18 cellular contexts compared by ENCODE assay signal in the genomic region with DNA sequence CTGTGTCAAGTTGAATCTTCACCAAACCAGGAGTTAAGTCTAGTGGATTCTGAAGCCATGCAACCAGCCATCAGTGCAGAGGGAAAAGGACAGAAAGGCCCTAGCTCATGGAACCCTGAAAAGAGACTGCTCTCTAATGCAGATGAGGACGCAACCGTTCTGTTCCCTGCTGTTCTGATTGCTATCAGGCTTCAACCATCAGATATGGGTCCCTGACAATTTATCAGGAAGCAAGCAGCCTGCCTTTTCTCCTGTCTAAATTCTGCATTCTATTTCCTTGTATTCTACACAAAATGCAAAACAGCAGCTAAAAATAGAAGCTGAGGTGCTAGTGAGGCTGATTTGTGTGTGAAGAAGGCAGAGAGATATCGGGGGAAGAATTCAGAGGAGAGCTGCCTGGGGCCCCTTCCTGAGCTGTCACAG.
DNase-seq lines count a peak whose midpoint lies in the region; ATAC-seq and TF ChIP-seq lines count a peak whose summit lies in the region.
"Had no signal": no experiment of that assay in that cellular context is flagged by ENCODE, and none has a peak within 500 bp of the region (broad histone marks: within the 10 kb centered on the region; RNA-seq: fewer than 3 reads in every experiment).

No MANE protein-coding gene starts in this region.

- H3K9me3 Mint-ChIP-seq in endodermal cell = no peaks in the 10 kb centered on the region
- no peaks in the 10 kb centered on the region for H3K9me3 Mint-ChIP-seq in stimulated activated memory B cell treated with anti-CD40 and anti-IgM and Interleukin-4, amounts not matched to agents 10 μg/mL and 1 μg/mL and 100 μg/mL, for 72 hours
- no peaks in the 10 kb centered on the region for H3K9me3 Mint-ChIP-seq in HFFc6
- H3K9me3 Mint-ChIP-seq: activated CD4-positive, alpha-beta T cell treated with anti-CD3 and anti-CD28 coated beads, Interleukin-2, amount 10 ng/mL, durations not matched to agents 24 days and 14 days; activated T-cell treated with anti-CD3 and anti-CD28 coated beads, Interleukin-2, amount 50 U/mL, for 24 hours; mesothelial cell of epicardium; T-helper 1 cell treated with Interleukin-12 subunit alpha and Interleukin-12 subunit beta and Interleukin-4 antibody, amounts not matched to agents 30 μg/mL and 1 μg/mL, for 36 hours had no signal

- no peak overlapping the region for H3K9ac ChIP-seq in endodermal cell (ENCODE audit: extremely low read depth, low read length, poor library complexity, severe bottlenecking)

- TF ChIP-seq CTCF in PC-9 (conservative IDR thresholded peaks at IDR 0.05) (no peak), endodermal cell (conservative IDR thresholded peaks at IDR 0.05) (no peak), HFFc6 (IDR thresholded peaks at IDR 0.05) (no peak)

- peaks cover 47% of the 10 kb centered on the region; the same call in 1 of the 2 replicates for H3F3A ChIP-seq in PC-9 (ENCODE audit: insufficient read depth, low read depth)

- H4K20me1 ChIP-seq in PC-9 (ENCODE audit: insufficient read depth) = no peaks in the 10 kb centered on the region

- no peaks in the 10 kb centered on the region for H3K27me3 ChIP-seq in PC-9 (ENCODE audit: insufficient read depth, low read depth)
- H3K27me3 ChIP-seq in endodermal cell (ENCODE audit: control insufficient read depth, insufficient read depth, low read length, poor library complexity, severe bottlenecking) = no peaks in the 10 kb centered on the region
- H3K27me3 ChIP-seq: esophagus muscularis mucosa had no signal

- H3K36me3 ChIP-seq in PC-9 (ENCODE audit: low read depth) (no peaks in the 10 kb centered on the region), endodermal cell (ENCODE audit: control insufficient read depth, insufficient read depth, low read length) (no peaks in the 10 kb centered on the region)
- H3K36me3 ChIP-seq: esophagus muscularis mucosa had no signal

- H3K9me2 ChIP-seq in PC-9 (ENCODE audit: insufficient read depth) = no peaks in the 10 kb centered on the region; the same call in 1 of the 2 replicates

- CTCF ChIA-PET in PC-9 (lab: Charles Lee) = no interaction called here

- H3K9me3 ChIP-seq in PC-9 (ENCODE audit: insufficient read depth, low read depth) = no peaks in the 10 kb centered on the region
- H3K9me3 ChIP-seq in endodermal cell (ENCODE audit: control insufficient read depth, low read length) = no peaks in the 10 kb centered on the region
- H3K9me3 ChIP-seq: esophagus muscularis mucosa had no signal

- intact Hi-C loops in PC-9 (cut with micrococcal nuclease; ENCODE audit: unreplicated experiment) = no loop called here

- no peak overlapping the region for H2AFZ ChIP-seq in PC-9

- DNase-seq in PC-9 (no peak), endodermal cell (no peak), NCI-H1105 (lab: John Stamatoyannopoulos, UW) (no peak), middle frontal gyrus (ENCODE audit: extremely low spot score, low spot score) (no peak), HFFc6 (no peak)
- DNase-seq: activated CD4-positive, alpha-beta T cell treated with anti-CD3 and anti-CD28 coated beads, Interleukin-2, amount 10 ng/mL, durations not matched to agents 24 days and 14 days; activated T-cell treated with anti-CD3 and anti-CD28 coated beads, Interleukin-2, amount 50 U/mL, for 24 hours; EL; NCI-H187 treated with DMSO at 0.1 percent for 48 hours; NCI-H510A treated with DMSO at 0.1 percent for 48 hours; posterior cingulate gyrus; stimulated activated naive CD4-positive, alpha-beta T cell treated with Interleukin-2 at 50 U/mL for 16 hours had no signal

- ATAC-seq in HG03432 (IDR thresholded peaks at IDR 0.05; ENCODE audit: unreplicated experiment) = peak; percentile 44
- no peak for ATAC-seq in stimulated activated memory B cell treated with anti-CD40 and anti-IgM and Interleukin-4, amounts not matched to agents 10 μg/mL and 1 μg/mL and 100 μg/mL, for 72 hours

- H3K79me2 ChIP-seq in PC-9 (ENCODE audit: low read depth) = no peaks in the 10 kb centered on the region

- H3K27ac ChIP-seq in PC-9 (no peak overlapping the region), endodermal cell (ENCODE audit: low read depth, low read length) (no peak overlapping the region)

- no peaks in the 10 kb centered on the region for H3K27me3 Mint-ChIP-seq in endodermal cell (ENCODE audit: insufficient read depth)
- H3K27me3 Mint-ChIP-seq in stimulated activated memory B cell treated with anti-CD40 and anti-IgM and Interleukin-4, amounts not matched to agents 10 μg/mL and 1 μg/mL and 100 μg/mL, for 72 hours = peaks cover 14% of the 10 kb centered on the region
- H3K27me3 Mint-ChIP-seq in HFFc6 (ENCODE audit: insufficient read depth) = peaks cover 4% of the 10 kb centered on the region; the same call in 1 of the 2 replicates
- H3K27me3 Mint-ChIP-seq: activated T-cell treated with anti-CD3 and anti-CD28 coated beads, Interleukin-2, amount 50 U/mL, for 24 hours had no signal

- H3K4me3 Mint-ChIP-seq in endodermal cell = no peak overlapping the region
- H3K4me3 Mint-ChIP-seq in stimulated activated memory B cell treated with anti-CD40 and anti-IgM and Interleukin-4, amounts not matched to agents 10 μg/mL and 1 μg/mL and 100 μg/mL, for 72 hours = no peak overlapping the region
- H3K4me3 Mint-ChIP-seq in HFFc6 = no peak overlapping the region
- H3K4me3 Mint-ChIP-seq: activated CD4-positive, alpha-beta T cell treated with anti-CD3 and anti-CD28 coated beads, Interleukin-2, amount 10 ng/mL, durations not matched to agents 24 days and 14 days; activated T-cell treated with anti-CD3 and anti-CD28 coated beads, Interleukin-2, amount 50 U/mL, for 24 hours; mesothelial cell of epicardium; T-helper 1 cell treated with Interleukin-12 subunit alpha and Interleukin-12 subunit beta and Interleukin-4 antibody, amounts not matched to agents 30 μg/mL and 1 μg/mL, for 36 hours had no signal

- H3K4me1 Mint-ChIP-seq in endodermal cell = peaks cover 20% of the 10 kb centered on the region
- peaks cover 25% of the 10 kb centered on the region for H3K4me1 Mint-ChIP-seq in stimulated activated memory B cell treated with anti-CD40 and anti-IgM and Interleukin-4, amounts not matched to agents 10 μg/mL and 1 μg/mL and 100 μg/mL, for 72 hours
- peaks cover 63% of the 10 kb centered on the region for H3K4me1 Mint-ChIP-seq in HFFc6 (ENCODE audit: low read depth)

- no TSS peak for BruUV-seq in PC-9 (replicated peaks; lab: Mats Ljungman, UMichigan)

- H3K4me3 ChIP-seq in PC-9 (no peak overlapping the region), endodermal cell (ENCODE audit: low read length) (no peak overlapping the region)
- H3K4me3 ChIP-seq: esophagus muscularis mucosa, smooth muscle cell had no signal

- H3K27ac Mint-ChIP-seq in endodermal cell (peak overlapping the region; percentile 28), HFFc6 (no peak overlapping the region)
- H3K27ac Mint-ChIP-seq in stimulated activated memory B cell treated with anti-CD40 and anti-IgM and Interleukin-4, amounts not matched to agents 10 μg/mL and 1 μg/mL and 100 μg/mL, for 72 hours = peak overlapping the region; percentile 37
- H3K27ac Mint-ChIP-seq: activated CD4-positive, alpha-beta T cell treated with anti-CD3 and anti-CD28 coated beads, Interleukin-2, amount 10 ng/mL, durations not matched to agents 24 days and 14 days; activated T-cell treated with anti-CD3 and anti-CD28 coated beads, Interleukin-2, amount 50 U/mL, for 24 hours; mesothelial cell of epicardium; T-helper 1 cell treated with Interleukin-12 subunit alpha and Interleukin-12 subunit beta and Interleukin-4 antibody, amounts not matched to agents 30 μg/mL and 1 μg/mL, for 36 hours had no signal

- POLR2A ChIA-PET in PC-9 (lab: Charles Lee; ENCODE audit: unreplicated experiment) = no interaction called here

- H3K4me1 ChIP-seq in PC-9 (replicated peaks; ENCODE audit: insufficient read depth) (peaks cover 60% of the 10 kb centered on the region), endodermal cell (ENCODE audit: control insufficient read depth, insufficient read depth, low read length) (peaks cover 10% of the 10 kb centered on the region)

- 0 out of 2 replicates have a peak overlapping the region, but pooled peaks have one; percentile 2 for H3K4me2 ChIP-seq in PC-9

- H3K36me3 Mint-ChIP-seq in endodermal cell (ENCODE audit: low read depth) = no peaks in the 10 kb centered on the region
- no peaks in the 10 kb centered on the region for H3K36me3 Mint-ChIP-seq in stimulated activated memory B cell treated with anti-CD40 and anti-IgM and Interleukin-4, amounts not matched to agents 10 μg/mL and 1 μg/mL and 100 μg/mL, for 72 hours
- no peaks in the 10 kb centered on the region for H3K36me3 Mint-ChIP-seq in HFFc6 (ENCODE audit: low read depth)
- H3K36me3 Mint-ChIP-seq: mesothelial cell of epicardium had no signal

- WGBS in endodermal cell (ENCODE audit: insufficient coverage in 1 of 2, insufficient read length in 1 of 2), 2 experiments = 61 to 62% methylated on average over 3 of the region's 3 CpGs
